Comparison of ENCODE assay signal across 15 cellular contexts in the genomic region with DNA sequence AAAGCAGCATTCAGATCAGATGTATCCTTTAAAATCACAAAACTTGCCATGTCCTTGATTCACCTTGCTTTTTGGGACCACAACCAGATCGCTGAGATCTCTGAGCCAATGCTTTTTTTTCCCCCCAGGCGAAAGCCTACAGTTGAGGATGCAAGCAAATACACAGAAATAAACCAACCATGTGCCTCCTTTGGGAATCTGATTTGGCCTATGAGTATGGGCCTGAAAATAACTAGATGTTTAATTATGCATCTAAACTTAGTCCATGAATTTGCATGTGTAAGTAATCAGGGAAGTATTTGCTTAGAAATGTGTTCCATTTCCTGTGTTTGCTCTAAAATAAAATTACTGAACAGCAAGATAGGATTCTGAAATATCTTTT.
"Had no signal": no experiment of that assay in that cellular context is flagged by ENCODE, and none has a peak within 500 bp of the region (broad histone marks: within the 10 kb centered on the region; RNA-seq: fewer than 3 reads in every experiment).

No MANE protein-coding gene starts in this region.

- H3K27me3 ChIP-seq: brain microvascular endothelial cell, stomach, thyroid gland had no signal

- H3K27me3 Mint-ChIP-seq: activated naive CD8-positive, alpha-beta T cell treated with anti-CD3 and anti-CD28 coated beads, Interleukin-2, amount 10 ng/mL, durations not matched to agents 7 days and 5 days; central memory CD8-positive, alpha-beta T cell had no signal

- H3K4me1 ChIP-seq: left ventricle myocardium inferior, stomach had no signal

- H3K27ac Mint-ChIP-seq: activated naive CD8-positive, alpha-beta T cell treated with anti-CD3 and anti-CD28 coated beads, Interleukin-2, amount 10 ng/mL, durations not matched to agents 7 days and 5 days; effector memory CD8-positive, alpha-beta T cell; memory B cell had no signal

- ATAC-seq: activated CD4-positive, CD25-positive, alpha-beta regulatory T cell treated with anti-CD3 and anti-CD28 coated beads, Interleukin-2, amount 50 U/mL, for 24 hours; effector memory CD8-positive, alpha-beta T cell; naive thymus-derived CD8-positive, alpha-beta T cell had no signal

- H3K9me3 ChIP-seq: left ventricle myocardium inferior, thyroid gland had no signal

- H3K27ac ChIP-seq: brain microvascular endothelial cell, left ventricle myocardium inferior, stomach, thyroid gland had no signal

- H3K4me3 ChIP-seq: left ventricle myocardium inferior, stomach, thyroid gland had no signal

- DNase-seq: activated naive CD4-positive, alpha-beta T cell; activated naive CD8-positive, alpha-beta T cell treated with anti-CD3 and anti-CD28 coated beads, Interleukin-2, amount 10 ng/mL, durations not matched to agents 7 days and 5 days; activated T-cell treated with anti-CD3 and anti-CD28 coated beads for 4 hours; brain microvascular endothelial cell; cortex of kidney; effector memory CD8-positive, alpha-beta T cell; hypothalamus; left ventricle myocardium inferior; stimulated activated CD4-positive, alpha-beta T cell treated with anti-CD3 and anti-CD28 coated beads, Interleukin-2, amount 100 ng/mL, for 24 hours; stomach; thyroid gland had no signal

- H3K4me3 Mint-ChIP-seq: activated naive CD8-positive, alpha-beta T cell treated with anti-CD3 and anti-CD28 coated beads, Interleukin-2, amount 10 ng/mL, durations not matched to agents 7 days and 5 days; central memory CD8-positive, alpha-beta T cell; effector memory CD8-positive, alpha-beta T cell; memory B cell; naive thymus-derived CD8-positive, alpha-beta T cell had no signal

- H3K9me3 Mint-ChIP-seq: central memory CD8-positive, alpha-beta T cell had no signal

- H3K36me3 ChIP-seq: brain microvascular endothelial cell, left ventricle myocardium inferior, stomach, thyroid gland had no signal
